ENCODE assay signal across 9 cellular contexts in genomic region chr10:49766484-49766883, GRCh38. TPM values are rescaled to one million over a fixed set of nuclear protein-coding genes. Genes with fewer than 3 reads are reported as not detected.
"Had no signal": no experiment of that assay in that cellular context is flagged by ENCODE, and none has a peak within 500 bp of the region (broad histone marks: within the 10 kb centered on the region; RNA-seq: fewer than 3 reads in every experiment).

No MANE protein-coding gene starts in this region.

- ATAC-seq: GM23338, HCT116 had no signal

- H3K9ac ChIP-seq: GM23248 had no signal

- H3K36me3 ChIP-seq: HAP-1 had no signal

- DNase-seq: GM23248, GOT3, H7, H9, HCEC 1CT, HFFc6 had no signal

- H3K4me2 ChIP-seq: GM23338 had no signal

- H2AFZ ChIP-seq: GM23248, GM23338 had no signal

- H3K4me3 ChIP-seq: GM23248, GM23338, HAP-1 had no signal

- H3K9me3 ChIP-seq: HAP-1 had no signal

- H3K27ac ChIP-seq: GM23248 had no signal

RNA-seq across cellular contexts. Expression of gene OGDHL, which starts 4.4 kb away (rescaled TPM):
- polyA plus RNA-seq: GM23248 had no signal
